ENCODE assay signal across 1 cellular context in genomic region chr5:143402464-143403356, GRCh38.
A peak's percentile ranks its signal among the peaks of the same experiment; 100 is the strongest.
TF ChIP-seq lines count a peak whose summit lies in the region.

No MANE protein-coding gene starts in this region.

TF ChIP-seq in HepG2, 621 proteins besides CTCF, POLR2A, EP300 and RAD21 (continued from another document):
- TF ChIP-seq, protein P1, sequence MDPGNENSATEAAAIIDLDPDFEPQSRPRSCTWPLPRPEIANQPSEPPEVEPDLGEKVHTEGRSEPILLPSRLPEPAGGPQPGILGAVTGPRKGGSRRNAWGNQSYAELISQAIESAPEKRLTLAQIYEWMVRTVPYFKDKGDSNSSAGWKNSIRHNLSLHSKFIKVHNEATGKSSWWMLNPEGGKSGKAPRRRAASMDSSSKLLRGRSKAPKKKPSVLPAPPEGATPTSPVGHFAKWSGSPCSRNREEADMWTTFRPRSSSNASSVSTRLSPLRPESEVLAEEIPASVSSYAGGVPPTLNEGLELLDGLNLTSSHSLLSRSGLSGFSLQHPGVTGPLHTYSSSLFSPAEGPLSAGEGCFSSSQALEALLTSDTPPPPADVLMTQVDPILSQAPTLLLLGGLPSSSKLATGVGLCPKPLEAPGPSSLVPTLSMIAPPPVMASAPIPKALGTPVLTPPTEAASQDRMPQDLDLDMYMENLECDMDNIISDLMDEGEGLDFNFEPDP (CRISPR knock-in tag; conservative IDR thresholded peaks at IDR 0.05) = 0 out of 2 replicates have a peak, but pooled peaks have one; percentile 47
- TF ChIP-seq, protein P2, sequence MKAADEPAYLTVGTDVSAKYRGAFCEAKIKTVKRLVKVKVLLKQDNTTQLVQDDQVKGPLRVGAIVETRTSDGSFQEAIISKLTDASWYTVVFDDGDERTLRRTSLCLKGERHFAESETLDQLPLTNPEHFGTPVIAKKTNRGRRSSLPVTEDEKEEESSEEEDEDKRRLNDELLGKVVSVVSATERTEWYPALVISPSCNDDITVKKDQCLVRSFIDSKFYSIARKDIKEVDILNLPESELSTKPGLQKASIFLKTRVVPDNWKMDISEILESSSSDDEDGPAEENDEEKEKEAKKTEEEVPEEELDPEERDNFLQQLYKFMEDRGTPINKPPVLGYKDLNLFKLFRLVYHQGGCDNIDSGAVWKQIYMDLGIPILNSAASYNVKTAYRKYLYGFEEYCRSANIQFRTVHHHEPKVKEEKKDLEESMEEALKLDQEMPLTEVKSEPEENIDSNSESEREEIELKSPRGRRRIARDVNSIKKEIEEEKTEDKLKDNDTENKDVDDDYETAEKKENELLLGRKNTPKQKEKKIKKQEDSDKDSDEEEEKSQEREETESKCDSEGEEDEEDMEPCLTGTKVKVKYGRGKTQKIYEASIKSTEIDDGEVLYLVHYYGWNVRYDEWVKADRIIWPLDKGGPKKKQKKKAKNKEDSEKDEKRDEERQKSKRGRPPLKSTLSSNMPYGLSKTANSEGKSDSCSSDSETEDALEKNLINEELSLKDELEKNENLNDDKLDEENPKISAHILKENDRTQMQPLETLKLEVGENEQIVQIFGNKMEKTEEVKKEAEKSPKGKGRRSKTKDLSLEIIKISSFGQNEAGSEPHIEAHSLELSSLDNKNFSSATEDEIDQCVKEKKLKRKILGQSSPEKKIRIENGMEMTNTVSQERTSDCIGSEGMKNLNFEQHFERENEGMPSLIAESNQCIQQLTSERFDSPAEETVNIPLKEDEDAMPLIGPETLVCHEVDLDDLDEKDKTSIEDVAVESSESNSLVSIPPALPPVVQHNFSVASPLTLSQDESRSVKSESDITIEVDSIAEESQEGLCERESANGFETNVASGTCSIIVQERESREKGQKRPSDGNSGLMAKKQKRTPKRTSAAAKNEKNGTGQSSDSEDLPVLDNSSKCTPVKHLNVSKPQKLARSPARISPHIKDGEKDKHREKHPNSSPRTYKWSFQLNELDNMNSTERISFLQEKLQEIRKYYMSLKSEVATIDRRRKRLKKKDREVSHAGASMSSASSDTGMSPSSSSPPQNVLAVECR (CRISPR knock-in tag; IDR thresholded peaks at IDR 0.05; ENCODE audit: borderline replicate concordance) = peak; percentile 39
- 0 out of 2 replicates have a peak, but pooled peaks have one; percentile 26 for TF ChIP-seq TMF1 (CRISPR knock-in tag; IDR thresholded peaks at IDR 0.05; ENCODE audit: low read depth)
- TF ChIP-seq CREB3 (CRISPR knock-in tag; IDR thresholded peaks at IDR 0.05) = 0 out of 2 replicates have a peak, but pooled peaks have one; percentile 17
- TF ChIP-seq HNRNPLL (IDR thresholded peaks at IDR 0.05; ENCODE audit: low read depth, low read length, poor library complexity, severe bottlenecking) = peak; percentile 91
- 0 out of 2 replicates have a peak, but pooled peaks have one; percentile 38 for TF ChIP-seq MXD4 (CRISPR knock-in tag; IDR thresholded peaks at IDR 0.05)
- peak; percentile 50; the same call in 1 of the 2 replicates for TF ChIP-seq ZFX (CRISPR knock-in tag; IDR thresholded peaks at IDR 0.05; ENCODE audit: low read depth)
- TF ChIP-seq, protein P3, sequence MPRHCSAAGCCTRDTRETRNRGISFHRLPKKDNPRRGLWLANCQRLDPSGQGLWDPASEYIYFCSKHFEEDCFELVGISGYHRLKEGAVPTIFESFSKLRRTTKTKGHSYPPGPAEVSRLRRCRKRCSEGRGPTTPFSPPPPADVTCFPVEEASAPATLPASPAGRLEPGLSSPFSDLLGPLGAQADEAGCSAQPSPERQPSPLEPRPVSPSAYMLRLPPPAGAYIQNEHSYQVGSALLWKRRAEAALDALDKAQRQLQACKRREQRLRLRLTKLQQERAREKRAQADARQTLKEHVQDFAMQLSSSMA (CRISPR knock-in tag; IDR thresholded peaks at IDR 0.05) = no peak
TF ChIP-seq in HepG2: peak in this region for 44.
